Comparison of ENCODE assay signal across 1 cellular context in the genomic region with DNA sequence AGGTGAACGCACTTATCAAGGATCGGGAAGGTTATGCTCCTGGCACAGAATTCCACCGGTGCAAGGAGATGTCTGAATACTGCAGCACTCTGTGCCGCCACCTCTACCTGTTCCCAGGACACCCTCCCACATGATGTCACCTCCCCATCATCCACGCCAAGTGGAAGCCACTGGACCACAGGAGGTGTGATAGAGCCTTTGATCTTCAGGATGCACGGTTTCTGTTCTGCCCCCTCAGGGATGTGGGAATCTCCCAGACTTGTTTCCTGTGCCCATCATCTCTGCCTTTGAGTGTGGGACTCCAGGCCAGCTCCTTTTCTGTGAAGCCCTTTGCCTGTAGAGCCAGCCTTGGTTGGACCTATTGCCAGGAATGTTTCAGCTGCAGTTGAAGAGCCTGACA.
TF ChIP-seq lines count a peak whose summit lies in the region.

No MANE protein-coding gene starts in this region.

TF ChIP-seq in K562, 482 proteins besides CTCF, POLR2A, EP300 and RAD21:
- TF ChIP-seq, protein P1, sequence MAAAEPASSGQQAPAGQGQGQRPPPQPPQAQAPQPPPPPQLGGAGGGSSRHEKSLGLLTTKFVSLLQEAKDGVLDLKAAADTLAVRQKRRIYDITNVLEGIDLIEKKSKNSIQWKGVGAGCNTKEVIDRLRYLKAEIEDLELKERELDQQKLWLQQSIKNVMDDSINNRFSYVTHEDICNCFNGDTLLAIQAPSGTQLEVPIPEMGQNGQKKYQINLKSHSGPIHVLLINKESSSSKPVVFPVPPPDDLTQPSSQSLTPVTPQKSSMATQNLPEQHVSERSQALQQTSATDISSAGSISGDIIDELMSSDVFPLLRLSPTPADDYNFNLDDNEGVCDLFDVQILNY (CRISPR knock-in tag; IDR thresholded peaks at IDR 0.05) = 0 out of 2 replicates have a peak, but pooled peaks have one; percentile 13
- TF ChIP-seq, protein P2, sequence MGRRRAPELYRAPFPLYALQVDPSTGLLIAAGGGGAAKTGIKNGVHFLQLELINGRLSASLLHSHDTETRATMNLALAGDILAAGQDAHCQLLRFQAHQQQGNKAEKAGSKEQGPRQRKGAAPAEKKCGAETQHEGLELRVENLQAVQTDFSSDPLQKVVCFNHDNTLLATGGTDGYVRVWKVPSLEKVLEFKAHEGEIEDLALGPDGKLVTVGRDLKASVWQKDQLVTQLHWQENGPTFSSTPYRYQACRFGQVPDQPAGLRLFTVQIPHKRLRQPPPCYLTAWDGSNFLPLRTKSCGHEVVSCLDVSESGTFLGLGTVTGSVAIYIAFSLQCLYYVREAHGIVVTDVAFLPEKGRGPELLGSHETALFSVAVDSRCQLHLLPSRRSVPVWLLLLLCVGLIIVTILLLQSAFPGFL (CRISPR knock-in tag; IDR thresholded peaks at IDR 0.05) = 0 out of 2 replicates have a peak, but pooled peaks have one; percentile 56
- TF ChIP-seq, protein P3, sequence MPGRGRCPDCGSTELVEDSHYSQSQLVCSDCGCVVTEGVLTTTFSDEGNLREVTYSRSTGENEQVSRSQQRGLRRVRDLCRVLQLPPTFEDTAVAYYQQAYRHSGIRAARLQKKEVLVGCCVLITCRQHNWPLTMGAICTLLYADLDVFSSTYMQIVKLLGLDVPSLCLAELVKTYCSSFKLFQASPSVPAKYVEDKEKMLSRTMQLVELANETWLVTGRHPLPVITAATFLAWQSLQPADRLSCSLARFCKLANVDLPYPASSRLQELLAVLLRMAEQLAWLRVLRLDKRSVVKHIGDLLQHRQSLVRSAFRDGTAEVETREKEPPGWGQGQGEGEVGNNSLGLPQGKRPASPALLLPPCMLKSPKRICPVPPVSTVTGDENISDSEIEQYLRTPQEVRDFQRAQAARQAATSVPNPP (IDR thresholded peaks at IDR 0.05; ENCODE audit: borderline replicate concordance, insufficient read depth, insufficient read length) = no peak
- TF ChIP-seq FOXM1 (IDR thresholded peaks at IDR 0.05; ENCODE audit: low read depth) = no peak
- no peak for TF ChIP-seq FOXM1 (CRISPR knock-in tag; IDR thresholded peaks at IDR 0.05; ENCODE audit: low read depth)
- TF ChIP-seq, protein P4, sequence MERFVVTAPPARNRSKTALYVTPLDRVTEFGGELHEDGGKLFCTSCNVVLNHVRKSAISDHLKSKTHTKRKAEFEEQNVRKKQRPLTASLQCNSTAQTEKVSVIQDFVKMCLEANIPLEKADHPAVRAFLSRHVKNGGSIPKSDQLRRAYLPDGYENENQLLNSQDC (CRISPR knock-in tag; IDR thresholded peaks at IDR 0.05) = no peak
